In genomic region chr2:85826990-85827878, GRCh38 we compare ENCODE assay signal across 1 cellular context.
TF ChIP-seq lines count a peak whose summit lies in the region.

No MANE protein-coding gene starts in this region.

TF ChIP-seq in IMR-90, 13 proteins besides CTCF, POLR2A, EP300 and RAD21 (continued from another document):
- TF ChIP-seq USF2 (IDR thresholded peaks at IDR 0.05; ENCODE audit: low read depth, low read length) (no peak), CHD1 (IDR thresholded peaks at IDR 0.05; ENCODE audit: low read depth, low read length) (no peak; the same call in 1 of the 2 replicates), BHLHE40 (IDR thresholded peaks at IDR 0.05; ENCODE audit: low read depth, low read length) (no peak), MAFK (IDR thresholded peaks at IDR 0.05; ENCODE audit: low read depth, low read length) (no peak), RCOR1 (IDR thresholded peaks at IDR 0.05; ENCODE audit: insufficient replicate concordance, low read length) (no peak), NFE2L2 (IDR thresholded peaks at IDR 0.05; ENCODE audit: low read depth, low read length) (no peak), SMC3 (IDR thresholded peaks at IDR 0.05; ENCODE audit: low read depth, low read length) (peak; percentile 95)
